ENCODE assay signal across 1 cellular context in the genomic region with DNA sequence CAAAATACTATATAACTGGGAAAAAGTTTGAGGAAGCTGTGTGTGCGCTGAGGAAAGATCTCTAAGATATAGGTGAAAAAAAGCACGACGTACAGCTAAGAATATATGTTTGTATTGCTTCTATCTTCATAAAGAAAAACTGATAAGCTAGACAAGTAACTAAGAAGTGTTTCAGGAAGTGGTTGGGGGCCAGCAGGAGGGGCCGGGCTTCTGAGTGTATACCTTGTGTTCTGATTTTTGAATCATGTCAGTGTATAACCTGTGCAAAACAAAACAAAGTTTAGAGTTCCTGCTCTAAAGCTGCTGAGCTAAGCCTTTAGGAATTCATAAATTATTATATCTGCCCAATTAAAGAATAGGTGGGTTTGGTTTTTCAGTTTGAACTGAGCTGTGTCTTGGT.
TF ChIP-seq lines count a peak whose summit lies in the region.

No MANE protein-coding gene starts in this region.

TF ChIP-seq in SK-N-SH, 30 proteins besides CTCF, POLR2A, EP300 and RAD21:
- no peak for TF ChIP-seq ELF1 (IDR thresholded peaks at IDR 0.05)
- TF ChIP-seq, protein P1, sequence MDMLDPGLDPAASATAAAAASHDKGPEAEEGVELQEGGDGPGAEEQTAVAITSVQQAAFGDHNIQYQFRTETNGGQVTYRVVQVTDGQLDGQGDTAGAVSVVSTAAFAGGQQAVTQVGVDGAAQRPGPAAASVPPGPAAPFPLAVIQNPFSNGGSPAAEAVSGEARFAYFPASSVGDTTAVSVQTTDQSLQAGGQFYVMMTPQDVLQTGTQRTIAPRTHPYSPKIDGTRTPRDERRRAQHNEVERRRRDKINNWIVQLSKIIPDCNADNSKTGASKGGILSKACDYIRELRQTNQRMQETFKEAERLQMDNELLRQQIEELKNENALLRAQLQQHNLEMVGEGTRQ (IDR thresholded peaks at IDR 0.05; ENCODE audit: borderline replicate concordance, low read depth, low read length), result no peak
- TF ChIP-seq, protein P2, sequence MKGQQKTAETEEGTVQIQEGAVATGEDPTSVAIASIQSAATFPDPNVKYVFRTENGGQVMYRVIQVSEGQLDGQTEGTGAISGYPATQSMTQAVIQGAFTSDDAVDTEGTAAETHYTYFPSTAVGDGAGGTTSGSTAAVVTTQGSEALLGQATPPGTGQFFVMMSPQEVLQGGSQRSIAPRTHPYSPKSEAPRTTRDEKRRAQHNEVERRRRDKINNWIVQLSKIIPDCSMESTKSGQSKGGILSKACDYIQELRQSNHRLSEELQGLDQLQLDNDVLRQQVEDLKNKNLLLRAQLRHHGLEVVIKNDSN (IDR thresholded peaks at IDR 0.05; ENCODE audit: borderline replicate concordance, low read depth), result no peak
- TF ChIP-seq RXRA (IDR thresholded peaks at IDR 0.05; ENCODE audit: borderline replicate concordance, low read depth), result no peak
- no peak for TF ChIP-seq JUND (IDR thresholded peaks at IDR 0.05)
TF ChIP-seq in SK-N-SH: peak in this region for 0.
